Comparison of ENCODE assay signal across 12 cellular contexts in genomic region chr18:34840416-34840815, GRCh38.
"Had no signal": no experiment of that assay in that cellular context is flagged by ENCODE, and none has a peak within 500 bp of the region (broad histone marks: within the 10 kb centered on the region; RNA-seq: fewer than 3 reads in every experiment).

No MANE protein-coding gene starts in this region.

- H3K9me3 ChIP-seq: ascending aorta, esophagus squamous epithelium, mucosa of descending colon, sigmoid colon had no signal

- DNase-seq: activated CD4-positive, alpha-beta T cell treated with anti-CD3 and anti-CD28 coated beads, Interleukin-2, amount 50 U/mL, for 4 hours; activated gamma-delta T cell; cerebellar nuclear complex; cortex of kidney; effector CD8-positive, alpha-beta T cell; esophagus squamous epithelium; mucosa of descending colon; naive B cell; sigmoid colon; stimulated activated naive CD4-positive, alpha-beta T cell; WERI-Rb-1 had no signal

- H3K4me3 ChIP-seq: ascending aorta, esophagus squamous epithelium, mucosa of descending colon, sigmoid colon had no signal

- H3K27me3 ChIP-seq: ascending aorta, esophagus squamous epithelium, sigmoid colon had no signal

- ATAC-seq: mucosa of descending colon had no signal

- H3K36me3 ChIP-seq: ascending aorta, esophagus squamous epithelium, sigmoid colon, WERI-Rb-1 had no signal

- H3K27ac ChIP-seq: ascending aorta, esophagus squamous epithelium, sigmoid colon, WERI-Rb-1 had no signal
